ENCODE assay signal across 10 cellular contexts in the genomic region with DNA sequence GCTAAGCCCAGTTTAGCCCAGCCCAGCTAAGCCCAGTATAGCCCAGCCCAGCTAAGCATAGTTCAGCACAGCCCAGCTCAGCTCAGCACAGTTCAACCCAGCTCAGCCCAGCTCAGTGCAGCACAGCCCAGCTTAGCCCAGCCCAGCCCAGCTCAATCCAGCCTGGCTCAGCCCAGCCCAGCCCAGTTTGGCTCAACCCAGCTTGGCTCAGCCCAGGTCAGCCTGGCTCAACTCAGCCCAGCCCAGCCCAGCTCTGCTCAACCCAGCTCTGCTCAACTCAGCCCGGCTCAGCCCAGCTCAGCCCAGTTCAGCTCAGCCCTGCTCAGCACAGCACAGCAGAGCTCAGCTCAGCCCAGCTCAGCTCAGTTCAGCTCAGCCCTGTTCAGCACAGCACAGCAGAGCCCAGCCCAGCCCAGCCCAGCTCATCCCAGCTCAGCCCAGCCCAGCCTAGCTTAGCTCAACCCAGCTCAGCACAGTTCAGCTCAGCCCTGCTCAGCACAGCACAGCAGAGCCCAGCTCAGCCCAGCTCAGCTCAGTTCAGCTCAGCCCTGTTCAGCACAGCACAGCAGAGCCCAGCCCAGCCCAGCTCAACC.
DNase-seq lines count a peak whose midpoint lies in the region; ATAC-seq and TF ChIP-seq lines count a peak whose summit lies in the region.
"Had no signal": no experiment of that assay in that cellular context is flagged by ENCODE, and none has a peak within 500 bp of the region (broad histone marks: within the 10 kb centered on the region; RNA-seq: fewer than 3 reads in every experiment).

No MANE protein-coding gene starts in this region.

- POLR2A ChIA-PET in CD4-positive, alpha-beta memory T cell (lab: Charles Lee; ENCODE audit: partially characterized antibody): no interaction called here

- H3K9me3 Mint-ChIP-seq in CD4-positive, alpha-beta memory T cell: peaks cover 0 to 3% (median 0%) of the 10 kb centered on the region in 8 donors
- H3K9me3 Mint-ChIP-seq in activated T-helper 1 cell treated with anti-CD3 and anti-CD28 coated beads, Interleukin-12 subunit alpha, Interleukin-12 subunit beta, Interleukin-2, Interleukin-4 antibody, amounts not matched to agents 30 ng/mL and 10 ng/mL and 1 ng/mL, durations not matched to agents 14 hours and 24 hours and 36 hours: no peaks in the 10 kb centered on the region
- no peaks in the 10 kb centered on the region for H3K9me3 Mint-ChIP-seq in natural killer cell

- TF ChIP-seq POLR2A in GM19099 (IDR thresholded peaks at IDR 0.05; ENCODE audit: extremely low read depth, insufficient read length, low read depth) (peak; percentile 63), GM18505 (IDR thresholded peaks at IDR 0.05; ENCODE audit: borderline replicate concordance, extremely low read depth, insufficient read depth, insufficient read length) (no peak), uterus (IDR thresholded peaks at IDR 0.05) (no peak)

- H3K36me3 ChIP-seq in CD4-positive, alpha-beta memory T cell (ENCODE audit: insufficient read depth, low read length): no peaks in the 10 kb centered on the region
- no peaks in the 10 kb centered on the region for H3K36me3 ChIP-seq in uterus

- H3K4me1 Mint-ChIP-seq in CD4-positive, alpha-beta memory T cell: peaks cover 17 to 67% (median 40%) of the 10 kb centered on the region in 4 donors
- peaks cover 37% of the 10 kb centered on the region for H3K4me1 Mint-ChIP-seq in activated T-helper 1 cell treated with anti-CD3 and anti-CD28 coated beads, Interleukin-12 subunit alpha, Interleukin-12 subunit beta, Interleukin-2, Interleukin-4 antibody, amounts not matched to agents 30 ng/mL and 10 ng/mL and 1 ng/mL, durations not matched to agents 14 hours and 24 hours and 36 hours (ENCODE audit: low read depth)
- peaks cover 15 to 18% of the 10 kb centered on the region in 2 donors for H3K4me1 Mint-ChIP-seq in natural killer cell

- no peak overlapping the region for H3K4me3 ChIP-seq in CD4-positive, alpha-beta memory T cell (ENCODE audit: low read length in 2 of 2)
- no peak overlapping the region for H3K4me3 ChIP-seq in uterus
- H3K4me3 ChIP-seq: body of pancreas had no signal

- peak overlapping the region in 5 of 7 donors; percentile 59 to 90 (median 79) for H3K27ac Mint-ChIP-seq in CD4-positive, alpha-beta memory T cell
- peak overlapping the region; percentile 79 for H3K27ac Mint-ChIP-seq in activated T-helper 1 cell treated with anti-CD3 and anti-CD28 coated beads, Interleukin-12 subunit alpha, Interleukin-12 subunit beta, Interleukin-2, Interleukin-4 antibody, amounts not matched to agents 30 ng/mL and 10 ng/mL and 1 ng/mL, durations not matched to agents 14 hours and 24 hours and 36 hours
- H3K27ac Mint-ChIP-seq in natural killer cell: no peak overlapping the region

- peak; percentile 16 to 63 (median 44) for DNase-seq in CD4-positive, alpha-beta memory T cell
- DNase-seq in activated T-helper 1 cell treated with anti-CD3 and anti-CD28 coated beads, Interleukin-12 subunit alpha, Interleukin-12 subunit beta, Interleukin-2, Interleukin-4 antibody, amounts not matched to agents 30 ng/mL and 10 ng/mL and 1 ng/mL, durations not matched to agents 14 hours and 24 hours and 36 hours (ENCODE audit: low spot score): peak; percentile 14
- DNase-seq in natural killer cell (peak; percentile 6), uterus (no peak), NCI-H526 treated with DMSO at 0.1 percent for 48 hours (lab: John Stamatoyannopoulos, UW) (no peak), NCI-H526 (lab: John Stamatoyannopoulos, UW) (no peak)

- H3K4me1 ChIP-seq in CD4-positive, alpha-beta memory T cell (ENCODE audit: insufficient read depth, low read length): peaks cover 68% of the 10 kb centered on the region
- no peaks in the 10 kb centered on the region for H3K4me1 ChIP-seq in uterus
- H3K4me1 ChIP-seq: body of pancreas, Caco-2 had no signal

- intact Hi-C loops in CD4-positive, alpha-beta memory T cell (cut with micrococcal nuclease): no loop called here
- intact Hi-C loops in activated T-helper 1 cell treated with anti-CD3 and anti-CD28 coated beads, Interleukin-12 subunit alpha, Interleukin-12 subunit beta, Interleukin-2, Interleukin-4 antibody, amounts not matched to agents 30 ng/mL and 10 ng/mL and 1 ng/mL, durations not matched to agents 14 hours and 24 hours and 36 hours (cut with micrococcal nuclease): no loop called here
- intact Hi-C loops in natural killer cell (cut with micrococcal nuclease): no loop called here
- intact Hi-C loops in uterus (cut with DNase I; ENCODE audit: low total_unique reads): no loop called here

- no peaks in the 10 kb centered on the region for H3K27me3 ChIP-seq in CD4-positive, alpha-beta memory T cell (ENCODE audit: insufficient read depth, low read length)
- no peaks in the 10 kb centered on the region for H3K27me3 ChIP-seq in uterus
- H3K27me3 ChIP-seq: body of pancreas had no signal

- ATAC-seq in natural killer cell (peak in 1 of 3 donors; percentile 7), GM18505 (IDR thresholded peaks at IDR 0.05; ENCODE audit: unreplicated experiment) (no peak)
- ATAC-seq: body of pancreas had no signal

- CTCF ChIA-PET in CD4-positive, alpha-beta memory T cell (lab: Charles Lee; ENCODE audit: partially characterized antibody): interaction anchor here (1.1 kb wide), 1 partner anchor 152 kb away, joined by 4 read pairs; no protein-coding TSS in a partner anchor

- TF ChIP-seq CTCF in natural killer cell (IDR thresholded peaks at IDR 0.05) (no peak), uterus (IDR thresholded peaks at IDR 0.05) (no peak)

- no peaks in the 10 kb centered on the region for H3K36me3 Mint-ChIP-seq in CD4-positive, alpha-beta memory T cell
- H3K36me3 Mint-ChIP-seq in activated T-helper 1 cell treated with anti-CD3 and anti-CD28 coated beads, Interleukin-12 subunit alpha, Interleukin-12 subunit beta, Interleukin-2, Interleukin-4 antibody, amounts not matched to agents 30 ng/mL and 10 ng/mL and 1 ng/mL, durations not matched to agents 14 hours and 24 hours and 36 hours (ENCODE audit: low read depth): peaks cover 7% of the 10 kb centered on the region
- no peaks in the 10 kb centered on the region for H3K36me3 Mint-ChIP-seq in natural killer cell

- H3K4me3 Mint-ChIP-seq in CD4-positive, alpha-beta memory T cell: peak overlapping the region in 3 of 8 donors; percentile 58 to 67 (median 63)
- H3K4me3 Mint-ChIP-seq in activated T-helper 1 cell treated with anti-CD3 and anti-CD28 coated beads, Interleukin-12 subunit alpha, Interleukin-12 subunit beta, Interleukin-2, Interleukin-4 antibody, amounts not matched to agents 30 ng/mL and 10 ng/mL and 1 ng/mL, durations not matched to agents 14 hours and 24 hours and 36 hours: peak overlapping the region; percentile 68
- H3K4me3 Mint-ChIP-seq in natural killer cell: no peak overlapping the region

- H3K9me3 ChIP-seq in CD4-positive, alpha-beta memory T cell (ENCODE audit: control insufficient read depth in 1 of 2, low read length in 2 of 2): no peaks in the 10 kb centered on the region
- peaks cover 0 to 3% of the 10 kb centered on the region in 2 donors for H3K9me3 ChIP-seq in uterus
- H3K9me3 ChIP-seq: body of pancreas, Caco-2 had no signal

- H3K27ac ChIP-seq in CD4-positive, alpha-beta memory T cell (ENCODE audit: low read depth, low read length): peak overlapping the region; percentile 24
- H3K27ac ChIP-seq in uterus: no peak overlapping the region
- H3K27ac ChIP-seq: body of pancreas had no signal

- no peaks in the 10 kb centered on the region for H3K27me3 Mint-ChIP-seq in CD4-positive, alpha-beta memory T cell
- no peaks in the 10 kb centered on the region for H3K27me3 Mint-ChIP-seq in activated T-helper 1 cell treated with anti-CD3 and anti-CD28 coated beads, Interleukin-12 subunit alpha, Interleukin-12 subunit beta, Interleukin-2, Interleukin-4 antibody, amounts not matched to agents 30 ng/mL and 10 ng/mL and 1 ng/mL, durations not matched to agents 14 hours and 24 hours and 36 hours (ENCODE audit: insufficient read depth)
- H3K27me3 Mint-ChIP-seq in natural killer cell (ENCODE audit: low read depth in 2 of 2): peaks cover 16 to 17% of the 10 kb centered on the region in 2 donors

Comparison
In these comparisons a context has a peak if more than half of its experiments do, and no peak if none do; other contexts are left out.
1. DNase-seq: peak in CD4-positive, alpha-beta memory T cell (5 of 5), activated T-helper 1 cell treated with anti-CD3 and anti-CD28 coated beads, Interleukin-12 subunit alpha, Interleukin-12 subunit beta, Interleukin-2, Interleukin-4 antibody, amounts not matched to agents 30 ng/mL and 10 ng/mL and 1 ng/mL, durations not matched to agents 14 hours and 24 hours and 36 hours (single experiment) and natural killer cell (single experiment); none in uterus (0 of 2), NCI-H526 treated with DMSO at 0.1 percent for 48 hours (single experiment) and NCI-H526 (0 of 2).
2. H3K27ac Mint-ChIP-seq: peak in CD4-positive, alpha-beta memory T cell (5 of 7) and activated T-helper 1 cell treated with anti-CD3 and anti-CD28 coated beads, Interleukin-12 subunit alpha, Interleukin-12 subunit beta, Interleukin-2, Interleukin-4 antibody, amounts not matched to agents 30 ng/mL and 10 ng/mL and 1 ng/mL, durations not matched to agents 14 hours and 24 hours and 36 hours (single experiment); none in natural killer cell (0 of 2).